10 cellular contexts compared by ENCODE assay signal in the genomic region with DNA sequence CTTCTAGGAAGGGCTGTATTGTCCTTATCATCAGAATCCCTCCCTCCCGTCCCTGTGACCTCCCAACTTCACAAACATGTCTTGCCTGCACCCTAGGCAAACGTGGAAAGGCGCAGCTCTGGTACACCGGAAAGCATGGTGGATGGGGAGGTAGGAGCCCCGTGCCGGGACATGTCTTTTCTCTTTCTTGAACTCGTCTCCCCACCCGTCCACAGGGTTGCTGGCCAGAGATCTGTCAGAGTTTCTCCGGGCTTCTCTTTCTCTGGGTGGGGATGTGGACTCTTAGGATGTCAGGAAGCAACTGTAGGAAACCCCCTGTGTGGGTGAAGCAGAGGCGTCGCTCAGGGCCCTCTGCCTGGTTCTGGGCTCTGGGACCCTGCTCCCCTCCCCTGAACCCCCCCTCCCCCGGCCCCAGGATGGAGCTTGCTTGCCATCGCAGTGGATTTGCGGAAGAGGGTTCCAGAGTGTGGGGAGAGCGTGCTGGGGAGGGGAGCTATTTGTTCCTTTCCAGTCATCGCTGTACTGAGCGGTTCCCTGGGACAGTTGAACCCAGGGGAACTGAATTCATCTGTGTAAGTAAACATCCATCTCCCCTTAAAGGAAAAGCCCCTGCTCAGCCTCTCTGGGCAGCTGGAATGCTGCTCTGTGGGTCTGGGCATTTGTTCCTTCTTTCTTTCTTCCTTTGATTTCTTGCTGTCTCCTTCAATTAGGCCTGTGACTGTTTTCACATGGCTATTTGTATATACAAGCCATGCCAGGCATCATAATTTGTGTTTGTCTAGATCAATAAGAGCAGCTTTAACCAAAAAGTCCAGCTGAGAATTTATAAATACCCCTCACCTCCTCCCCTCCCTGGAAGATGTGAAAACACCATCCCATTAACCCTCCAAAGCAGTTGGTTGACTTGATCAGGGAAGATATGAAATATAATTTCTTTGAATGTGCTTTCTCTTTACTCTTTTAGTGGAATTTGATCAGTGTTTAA.
DNase-seq lines count a peak whose midpoint lies in the region; ATAC-seq and TF ChIP-seq lines count a peak whose summit lies in the region.
"Had no signal": no experiment of that assay in that cellular context is flagged by ENCODE, and none has a peak within 500 bp of the region (broad histone marks: within the 10 kb centered on the region; RNA-seq: fewer than 3 reads in every experiment).

No MANE protein-coding gene starts in this region.

- ATAC-seq in GM21367 (IDR thresholded peaks at IDR 0.05; ENCODE audit: unreplicated experiment), result no peak

- no peaks in the 10 kb centered on the region for H3K36me3 ChIP-seq in CD8-positive, alpha-beta memory T cell (ENCODE audit: insufficient read depth, low read length)
- peaks cover 3% of the 10 kb centered on the region for H3K36me3 ChIP-seq in fibroblast of lung (ENCODE audit: control insufficient read depth, insufficient read depth, low read length)

- peak overlapping the region; percentile 0 to 54 (median 26) for H3K4me3 Mint-ChIP-seq in CD8-positive, alpha-beta memory T cell

- no peak for TF ChIP-seq CTCF in fibroblast of lung (conservative IDR thresholded peaks at IDR 0.05 in 1 of 2, IDR thresholded peaks at IDR 0.05 in 1 of 2; ENCODE audit: low read depth in 1 of 2, low read length in 2 of 2)

- H3K36me3 Mint-ChIP-seq in CD8-positive, alpha-beta memory T cell, result peaks cover 0 to 33% (median 3%) of the 10 kb centered on the region in 3 donors

- no peak for DNase-seq in CD8-positive, alpha-beta memory T cell
- DNase-seq in SK-N-DZ (ENCODE audit: low spot score), result peak; percentile 23
- DNase-seq in fibroblast of lung (ENCODE audit: low read depth in 2 of 2), result peak in 1 of 2 donors; percentile 37
- DNase-seq in pons (ENCODE audit: low spot score), result peak; percentile 36
- no peak for DNase-seq in NCI-H82 (lab: John Stamatoyannopoulos, UW)
- DNase-seq in hepatic stellate cell (ENCODE audit: low spot score), result no peak
- DNase-seq in germinal center (ENCODE audit: low spot score), result no peak
- DNase-seq: midbrain, substantia nigra had no signal

- peaks cover 79% of the 10 kb centered on the region for H3K4me1 ChIP-seq in CD8-positive, alpha-beta memory T cell (ENCODE audit: insufficient read depth, low read length)
- peaks cover 80% of the 10 kb centered on the region for H3K4me1 ChIP-seq in fibroblast of lung (ENCODE audit: control insufficient read depth, extremely low read depth, insufficient read depth, low read length)

- no peaks in the 10 kb centered on the region for H3K9me3 ChIP-seq in CD8-positive, alpha-beta memory T cell (ENCODE audit: low read length)
- no peaks in the 10 kb centered on the region for H3K9me3 ChIP-seq in fibroblast of lung (ENCODE audit: control insufficient read depth, insufficient read depth, low read depth, low read length)

- H3K79me2 ChIP-seq in fibroblast of lung (ENCODE audit: control insufficient read depth, insufficient read depth, low read length), result peaks cover 96% of the 10 kb centered on the region

- no peaks in the 10 kb centered on the region for H3K9me3 Mint-ChIP-seq in CD8-positive, alpha-beta memory T cell

- H3K4me1 Mint-ChIP-seq in CD8-positive, alpha-beta memory T cell, result peaks cover 84 to 100% (median 98%) of the 10 kb centered on the region in 3 donors

- no peak overlapping the region for H3K27ac ChIP-seq in CD8-positive, alpha-beta memory T cell (ENCODE audit: low read depth, low read length)
- H3K27ac ChIP-seq in fibroblast of lung (ENCODE audit: insufficient read depth, low read length), result peak overlapping the region; percentile 85

- H2AFZ ChIP-seq in fibroblast of lung (ENCODE audit: low read length), result no peak overlapping the region

- H4K20me1 ChIP-seq in fibroblast of lung (ENCODE audit: control insufficient read depth, extremely low read depth, insufficient read depth, low read length), result no peaks in the 10 kb centered on the region

- H3K4me2 ChIP-seq in fibroblast of lung (ENCODE audit: extremely low read depth, insufficient read depth, low read length), result peak overlapping the region; percentile 77

- peak overlapping the region; percentile 13 to 100 (median 98) for H3K27ac Mint-ChIP-seq in CD8-positive, alpha-beta memory T cell

- no peaks in the 10 kb centered on the region for H3K27me3 Mint-ChIP-seq in CD8-positive, alpha-beta memory T cell

- POLR2A ChIA-PET in CD8-positive, alpha-beta memory T cell (lab: Charles Lee), result interaction anchor here (1.3 kb wide), 1 partner anchor 14 kb away, joined by 3 read pairs; no protein-coding TSS in a partner anchor

- H3K9ac ChIP-seq in fibroblast of lung (ENCODE audit: insufficient read depth, low read length), result peak overlapping the region; percentile 51

- no peak overlapping the region for H3K4me3 ChIP-seq in CD8-positive, alpha-beta memory T cell (ENCODE audit: low read length)
- peak overlapping the region; percentile 14 to 49 (median 34) for H3K4me3 ChIP-seq in fibroblast of lung (replicated peaks in 1 of 4; ENCODE audit: control extremely low read depth in 1 of 4, insufficient read depth in 1 of 4, low read depth in 3 of 4, low read length in 4 of 4)

- CTCF ChIA-PET in CD8-positive, alpha-beta memory T cell (lab: Charles Lee), result interaction anchor here (1.0 kb wide), 1 partner anchor 17 kb away, joined by 3 read pairs; no protein-coding TSS in a partner anchor

- no peaks in the 10 kb centered on the region for H3K27me3 ChIP-seq in CD8-positive, alpha-beta memory T cell (ENCODE audit: insufficient read depth, low read length, poor library complexity, severe bottlenecking)
- no peaks in the 10 kb centered on the region for H3K27me3 ChIP-seq in fibroblast of lung (ENCODE audit: control insufficient read depth, insufficient read depth, low read length)

Comparison
In these comparisons a context has a peak if more than half of its experiments do, and no peak if none do; other contexts are left out.
1. DNase-seq: peak in SK-N-DZ (single experiment) and pons (single experiment); none in CD8-positive, alpha-beta memory T cell (0 of 5), NCI-H82 (single experiment), hepatic stellate cell (single experiment) and germinal center (single experiment).